In genomic region chr15:75368689-75369239, GRCh38 we compare ENCODE assay signal across 8 cellular contexts. TPM values are rescaled to one million over a fixed set of nuclear protein-coding genes. Genes with fewer than 3 reads are reported as not detected.
A peak's percentile ranks its signal among the peaks of the same experiment; 100 is the strongest.
DNase-seq lines count a peak whose midpoint lies in the region; FAIRE-seq and TF ChIP-seq lines count a peak whose summit lies in the region.

No MANE protein-coding gene starts in this region.

- H3K4me2 ChIP-seq in MM.1S (ENCODE audit: low read depth, low read length): peak overlapping the region; percentile 87

- no peak for FAIRE-seq in HTR-8/SVneo (lab: Jason Lieb, UNC)

- 0 out of 2 replicates have a peak, but pooled peaks cover 7% of the 10 kb centered on the region for H3K36me3 ChIP-seq in MM.1S (replicated peaks; ENCODE audit: insufficient read depth, low read length)
- peaks cover 15% of the 10 kb centered on the region for H3K36me3 ChIP-seq in mucosa of stomach (ENCODE audit: control insufficient read depth, insufficient read depth, low read length)

- DNase-seq in NCI-H82 (lab: John Stamatoyannopoulos, UW) (peak; percentile 55), NCI-H82 treated with DMSO at 0.1 percent for 48 hours (lab: John Stamatoyannopoulos, UW; ENCODE audit: unreplicated experiment) (no peak), MM.1S (no peak), coronary artery (ENCODE audit: low spot score) (no peak), NCI-H2227 (lab: John Stamatoyannopoulos, UW; ENCODE audit: unreplicated experiment) (no peak), HTR-8/SVneo (ENCODE audit: insufficient read length, low spot score) (no peak), mesenteric fat pad (ENCODE audit: low spot score) (no peak)

- no peak for TF ChIP-seq CTCF in MM.1S (IDR thresholded peaks at IDR 0.05; ENCODE audit: low read length)
- no peak for TF ChIP-seq CTCF in coronary artery (IDR thresholded peaks at IDR 0.05)

- H4K20me1 ChIP-seq in MM.1S (ENCODE audit: insufficient read depth, low read length): no peaks in the 10 kb centered on the region

- H3K4me1 ChIP-seq in MM.1S (ENCODE audit: low read length) (peaks cover 16% of the 10 kb centered on the region), mucosa of stomach (ENCODE audit: control insufficient read depth, insufficient read depth, low read length) (peaks cover 20% of the 10 kb centered on the region)

- H3K9ac ChIP-seq in MM.1S (ENCODE audit: low read length) (peak overlapping the region; percentile 85), mucosa of stomach (ENCODE audit: low read length) (peak overlapping the region; percentile 87)

- peak overlapping the region; percentile 86 for H3K4me3 ChIP-seq in MM.1S (ENCODE audit: low read length)
- H3K4me3 ChIP-seq in coronary artery: peak overlapping the region; percentile 94
- H3K4me3 ChIP-seq in mucosa of stomach (ENCODE audit: low read length): peak overlapping the region; percentile 57

- peak overlapping the region; percentile 94 for H3K27ac ChIP-seq in MM.1S (ENCODE audit: low read length)
- peak overlapping the region; percentile 90 to 99 for H3K27ac ChIP-seq in coronary artery

- peak overlapping the region; percentile 52 for H2AFZ ChIP-seq in MM.1S (ENCODE audit: low read length)

- H3K79me2 ChIP-seq in MM.1S (ENCODE audit: low read length): peaks cover 25% of the 10 kb centered on the region

- H3K9me2 ChIP-seq in MM.1S (replicated peaks; ENCODE audit: insufficient read depth, low read length): no peaks in the 10 kb centered on the region

- H3K27me3 ChIP-seq in MM.1S (replicated peaks; ENCODE audit: insufficient read depth, low read length) (no peaks in the 10 kb centered on the region), mucosa of stomach (ENCODE audit: control insufficient read depth, insufficient read depth, low read length) (no peaks in the 10 kb centered on the region)

- H3F3A ChIP-seq in MM.1S (ENCODE audit: insufficient read depth, low read length): peaks cover 18% of the 10 kb centered on the region

- H3K9me3 ChIP-seq in MM.1S (replicated peaks; ENCODE audit: insufficient read depth, low read length) (no peaks in the 10 kb centered on the region), mucosa of stomach (ENCODE audit: control insufficient read depth, low read length) (no peaks in the 10 kb centered on the region)

RNA-seq across cellular contexts. Expression of gene MAN2C1, which starts 0.4 kb away (rescaled TPM):
- 208 TPM for total RNA-seq in mesenteric fat pad

RNA-seq across cellular contexts. Expression of gene NEIL1, which starts 21.9 kb away (rescaled TPM):
- 17.9 TPM for total RNA-seq in mesenteric fat pad

RNA-seq across cellular contexts. Expression of gene COMMD4, which starts 32.9 kb away (rescaled TPM):
- 41.5 TPM for total RNA-seq in mesenteric fat pad
